ENCODE assay signal across 11 cellular contexts in the genomic region with DNA sequence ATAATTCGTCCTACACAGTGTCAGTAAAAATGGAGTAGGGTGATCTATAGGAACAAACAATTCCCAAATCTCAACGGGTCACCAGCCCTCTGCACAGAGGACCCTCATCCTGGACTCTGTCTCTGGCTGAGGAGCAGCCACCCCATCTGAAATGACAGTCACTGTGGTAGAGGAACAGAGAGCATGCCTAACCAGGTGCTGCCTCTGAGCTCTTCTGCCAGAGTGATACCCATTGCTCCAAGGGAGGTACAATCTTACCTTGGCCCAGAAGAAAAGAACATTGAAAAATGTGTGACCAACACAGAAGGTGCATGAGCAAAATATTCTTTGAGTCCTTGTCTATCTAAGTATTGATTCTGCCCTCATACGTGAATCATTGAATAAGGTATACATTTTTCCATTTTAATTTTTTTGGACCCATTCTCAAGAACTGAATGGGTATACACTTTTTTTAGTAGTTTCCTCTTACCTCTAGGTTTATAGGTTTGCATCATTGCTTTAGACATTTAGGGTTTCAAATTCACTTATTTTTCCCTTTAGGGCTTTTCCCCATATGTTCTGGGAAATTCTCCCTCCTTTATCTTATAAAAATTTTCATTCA. TPM values are rescaled to one million over a fixed set of nuclear protein-coding genes. Genes with fewer than 3 reads are reported as not detected.
DNase-seq lines count a peak whose midpoint lies in the region; ATAC-seq and TF ChIP-seq lines count a peak whose summit lies in the region.
"Had no signal": no experiment of that assay in that cellular context is flagged by ENCODE, and none has a peak within 500 bp of the region (broad histone marks: within the 10 kb centered on the region; RNA-seq: fewer than 3 reads in every experiment).

No MANE protein-coding gene starts in this region.

- peak overlapping the region; percentile 96 for H3K27ac Mint-ChIP-seq in activated T-helper 1 cell treated with anti-CD3 and anti-CD28 coated beads, Interleukin-12 subunit alpha, Interleukin-12 subunit beta, Interleukin-2, Interleukin-4 antibody, amounts not matched to agents 30 ng/mL and 10 ng/mL and 1 ng/mL, durations not matched to agents 14 hours and 24 hours and 36 hours
- no peak overlapping the region for H3K27ac Mint-ChIP-seq in Calu3 (ENCODE audit: unreplicated experiment)

- peaks cover 61% of the 10 kb centered on the region for H3K4me1 Mint-ChIP-seq in activated T-helper 1 cell treated with anti-CD3 and anti-CD28 coated beads, Interleukin-12 subunit alpha, Interleukin-12 subunit beta, Interleukin-2, Interleukin-4 antibody, amounts not matched to agents 30 ng/mL and 10 ng/mL and 1 ng/mL, durations not matched to agents 14 hours and 24 hours and 36 hours (ENCODE audit: low read depth)
- peaks cover 41% of the 10 kb centered on the region for H3K4me1 Mint-ChIP-seq in Calu3 (ENCODE audit: low read depth, unreplicated experiment)

- H3K27ac ChIP-seq in ascending aorta: no peak overlapping the region

- H3K4me3 ChIP-seq in ascending aorta: no peak overlapping the region

- TF ChIP-seq CTCF in Calu3 (IDR thresholded peaks at IDR 0.05; ENCODE audit: unreplicated experiment) (no peak), ascending aorta (IDR thresholded peaks at IDR 0.05) (no peak)

- H3K36me3 Mint-ChIP-seq in activated T-helper 1 cell treated with anti-CD3 and anti-CD28 coated beads, Interleukin-12 subunit alpha, Interleukin-12 subunit beta, Interleukin-2, Interleukin-4 antibody, amounts not matched to agents 30 ng/mL and 10 ng/mL and 1 ng/mL, durations not matched to agents 14 hours and 24 hours and 36 hours (ENCODE audit: low read depth): peaks cover 71% of the 10 kb centered on the region
- H3K36me3 Mint-ChIP-seq in Calu3 (ENCODE audit: insufficient read depth, unreplicated experiment): peaks cover 10% of the 10 kb centered on the region

- no peaks in the 10 kb centered on the region for H3K27me3 Mint-ChIP-seq in activated T-helper 1 cell treated with anti-CD3 and anti-CD28 coated beads, Interleukin-12 subunit alpha, Interleukin-12 subunit beta, Interleukin-2, Interleukin-4 antibody, amounts not matched to agents 30 ng/mL and 10 ng/mL and 1 ng/mL, durations not matched to agents 14 hours and 24 hours and 36 hours (ENCODE audit: insufficient read depth)
- no peaks in the 10 kb centered on the region for H3K27me3 Mint-ChIP-seq in Calu3 (ENCODE audit: unreplicated experiment)

- ATAC-seq in GM18502 (IDR thresholded peaks at IDR 0.05; ENCODE audit: poor library complexity, unreplicated experiment): peak; percentile 63
- ATAC-seq in GM19397 (IDR thresholded peaks at IDR 0.05; ENCODE audit: unreplicated experiment): peak; percentile 55
- ATAC-seq in HG03095 (IDR thresholded peaks at IDR 0.05; ENCODE audit: unreplicated experiment): peak; percentile 57
- ATAC-seq: Panc1 had no signal

- peak overlapping the region; percentile 72 for H3K4me3 Mint-ChIP-seq in activated T-helper 1 cell treated with anti-CD3 and anti-CD28 coated beads, Interleukin-12 subunit alpha, Interleukin-12 subunit beta, Interleukin-2, Interleukin-4 antibody, amounts not matched to agents 30 ng/mL and 10 ng/mL and 1 ng/mL, durations not matched to agents 14 hours and 24 hours and 36 hours
- no peak overlapping the region for H3K4me3 Mint-ChIP-seq in Calu3 (ENCODE audit: low read depth, unreplicated experiment)

- intact Hi-C loops in activated T-helper 1 cell treated with anti-CD3 and anti-CD28 coated beads, Interleukin-12 subunit alpha, Interleukin-12 subunit beta, Interleukin-2, Interleukin-4 antibody, amounts not matched to agents 30 ng/mL and 10 ng/mL and 1 ng/mL, durations not matched to agents 14 hours and 24 hours and 36 hours (cut with micrococcal nuclease): loop anchor here (1.0 to 5.0 kb wide), 7 partner anchors 9 to 425 kb away; a partner anchor contains a TSS
- intact Hi-C loops in Calu3 (cut with micrococcal nuclease; ENCODE audit: unreplicated experiment) (loop anchor here (5.0 kb wide), 1 partner anchor 178 kb away; no protein-coding TSS in a partner anchor), ascending aorta (cut with DNase I) (no loop called here)

- H3K4me1 ChIP-seq in ascending aorta: no peaks in the 10 kb centered on the region

- DNase-seq in activated T-helper 1 cell treated with anti-CD3 and anti-CD28 coated beads, Interleukin-12 subunit alpha, Interleukin-12 subunit beta, Interleukin-2, Interleukin-4 antibody, amounts not matched to agents 30 ng/mL and 10 ng/mL and 1 ng/mL, durations not matched to agents 14 hours and 24 hours and 36 hours (ENCODE audit: low spot score): no peak
- DNase-seq in DMS 273 treated with DMSO at 0.1 percent for 48 hours (lab: John Stamatoyannopoulos, UW): no peak
- DNase-seq in Calu3: no peak
- no peak for DNase-seq in ascending aorta (ENCODE audit: low spot score in 2 of 2)
- DNase-seq in NCI-H446 treated with DMSO at 0.1 percent for 48 hours (lab: John Stamatoyannopoulos, UW): no peak
- DNase-seq: activated CD8-positive, alpha-beta memory T cell treated with anti-CD3 and anti-CD28 coated beads for 24 hours; stimulated activated CD4-positive, alpha-beta T cell treated with anti-CD3 and anti-CD28 coated beads, Interleukin-4, amount 100 ng/mL, for 24 hours had no signal

- BruUV-seq in Calu3 (replicated peaks; lab: Mats Ljungman, UMichigan): no TSS peak

- H3K9me3 ChIP-seq in ascending aorta: no peaks in the 10 kb centered on the region

- CTCF ChIA-PET in Calu3 (lab: Charles Lee): no interaction called here

- no peaks in the 10 kb centered on the region for H3K36me3 ChIP-seq in ascending aorta

- H3K9me3 Mint-ChIP-seq in activated T-helper 1 cell treated with anti-CD3 and anti-CD28 coated beads, Interleukin-12 subunit alpha, Interleukin-12 subunit beta, Interleukin-2, Interleukin-4 antibody, amounts not matched to agents 30 ng/mL and 10 ng/mL and 1 ng/mL, durations not matched to agents 14 hours and 24 hours and 36 hours: peaks cover 19% of the 10 kb centered on the region
- no peaks in the 10 kb centered on the region for H3K9me3 Mint-ChIP-seq in Calu3 (ENCODE audit: low read depth, unreplicated experiment)

- no peaks in the 10 kb centered on the region for H3K27me3 ChIP-seq in ascending aorta

RNA-seq across cellular contexts. Expression of a gene that starts 8.7 kb away (rescaled TPM):
- total RNA-seq in activated T-helper 1 cell treated with anti-CD3 and anti-CD28 coated beads, Interleukin-12 subunit alpha, Interleukin-12 subunit beta, Interleukin-2, Interleukin-4 antibody, amounts not matched to agents 30 ng/mL and 10 ng/mL and 1 ng/mL, durations not matched to agents 14 hours and 24 hours and 36 hours: 235 and 243 TPM in 2 replicates
- total RNA-seq in Calu3 (2022): 10.9 and 13.0 TPM in 2 replicates
- total RNA-seq in ascending aorta: 0.11 TPM

RNA-seq across cellular contexts. Expression of a gene that starts 14.4 kb away (rescaled TPM):
- 141 and 142 TPM in 2 replicates for total RNA-seq in activated T-helper 1 cell treated with anti-CD3 and anti-CD28 coated beads, Interleukin-12 subunit alpha, Interleukin-12 subunit beta, Interleukin-2, Interleukin-4 antibody, amounts not matched to agents 30 ng/mL and 10 ng/mL and 1 ng/mL, durations not matched to agents 14 hours and 24 hours and 36 hours
- total RNA-seq in Calu3 (2022): 56.7 and 107 TPM in 2 replicates
- total RNA-seq in ascending aorta: 25.2 TPM

Comparison
In these comparisons a context has a peak if more than half of its experiments do, and no peak if none do; other contexts are left out.
1. RNA of a gene that starts 8.7 kb away (total RNA-seq): 235 to 243 TPM in activated T-helper 1 cell treated with anti-CD3 and anti-CD28 coated beads, Interleukin-12 subunit alpha, Interleukin-12 subunit beta, Interleukin-2, Interleukin-4 antibody, amounts not matched to agents 30 ng/mL and 10 ng/mL and 1 ng/mL, durations not matched to agents 14 hours and 24 hours and 36 hours; 10.9 to 13.0 TPM in Calu3 and 0.11 TPM in ascending aorta (single experiment); every median in the first group is over 10 times any median in the second.
2. Peak in every context shown above with its lines, with median percentiles within 50 percentile points of each other: ATAC-seq.